21 cellular contexts compared by ENCODE assay signal in genomic region chr7:2014391-2015241, GRCh38.
DNase-seq lines count a peak whose midpoint lies in the region; ATAC-seq and TF ChIP-seq lines count a peak whose summit lies in the region.
"Had no signal": no experiment of that assay in that cellular context is flagged by ENCODE, and none has a peak within 500 bp of the region (broad histone marks: within the 10 kb centered on the region; RNA-seq: fewer than 3 reads in every experiment).

No MANE protein-coding gene starts in this region.

- H3K9me3 ChIP-seq in upper lobe of right lung = no peaks in the 10 kb centered on the region
- H3K9me3 ChIP-seq: breast epithelium, gastroesophageal sphincter had no signal

- H3K9me3 Mint-ChIP-seq in activated naive CD8-positive, alpha-beta T cell treated with anti-CD3 and anti-CD28 coated beads, Interleukin-2, amount 10 ng/mL, durations not matched to agents 7 days and 5 days = no peaks in the 10 kb centered on the region
- H3K9me3 Mint-ChIP-seq in activated naive CD8-positive, alpha-beta T cell treated with anti-CD3 and anti-CD28 coated beads for 36 hours = no peaks in the 10 kb centered on the region
- H3K9me3 Mint-ChIP-seq in natural killer cell treated with Interleukin-12 subunit alpha and Interleukin-12 subunit beta and Interleukin-15 and Interleukin-18, amount 100 ng/mL, for 72 hours = no peaks in the 10 kb centered on the region
- H3K9me3 Mint-ChIP-seq: activated B cell treated with CpG ODN at 0.5 μM for 24 hours; activated CD4-positive, alpha-beta memory T cell treated with anti-CD3 and anti-CD28 coated beads for 36 hours; activated T-cell treated with anti-CD3 and anti-CD28 coated beads, Interleukin-2, amount 50 U/mL, for 72 hours; T-helper 2 cell treated with Interferon-gamma antibody and Interleukin-4, amounts not matched to agents 5 μg/mL and 100 μg/mL, for 36 hours had no signal

- no peaks in the 10 kb centered on the region for H3K27me3 Mint-ChIP-seq in activated naive CD8-positive, alpha-beta T cell treated with anti-CD3 and anti-CD28 coated beads, Interleukin-2, amount 10 ng/mL, durations not matched to agents 7 days and 5 days
- no peaks in the 10 kb centered on the region for H3K27me3 Mint-ChIP-seq in activated naive CD8-positive, alpha-beta T cell treated with anti-CD3 and anti-CD28 coated beads for 36 hours
- H3K27me3 Mint-ChIP-seq in natural killer cell treated with Interleukin-12 subunit alpha and Interleukin-12 subunit beta and Interleukin-15 and Interleukin-18, amount 100 ng/mL, for 72 hours = no peaks in the 10 kb centered on the region
- H3K27me3 Mint-ChIP-seq: activated B cell treated with CpG ODN at 0.5 μM for 24 hours; activated CD4-positive, alpha-beta memory T cell treated with anti-CD3 and anti-CD28 coated beads for 36 hours had no signal

- POLR2A ChIA-PET in activated naive CD8-positive, alpha-beta T cell treated with anti-CD3 and anti-CD28 coated beads, Interleukin-2, amount 10 ng/mL, durations not matched to agents 7 days and 5 days (lab: Charles Lee) = no interaction called here

- H3K36me3 ChIP-seq in upper lobe of right lung = no peaks in the 10 kb centered on the region
- H3K36me3 ChIP-seq: breast epithelium had no signal

- DNase-seq in activated naive CD8-positive, alpha-beta T cell treated with anti-CD3 and anti-CD28 coated beads, Interleukin-2, amount 10 ng/mL, durations not matched to agents 7 days and 5 days = peak; percentile 31
- no peak for DNase-seq in activated naive CD8-positive, alpha-beta T cell treated with anti-CD3 and anti-CD28 coated beads for 36 hours
- DNase-seq in Right ventricle myocardium superior = peak; percentile 37
- DNase-seq in natural killer cell treated with Interleukin-12 subunit alpha and Interleukin-12 subunit beta and Interleukin-15 and Interleukin-18, amount 100 ng/mL, for 72 hours (ENCODE audit: low spot score) = peak; percentile 62
- peak; percentile 58 for DNase-seq in upper lobe of right lung
- no peak for DNase-seq in NCI-H128 (lab: John Stamatoyannopoulos, UW; ENCODE audit: unreplicated experiment)
- no peak for DNase-seq in activated T-cell treated with anti-CD3 and anti-CD28 coated beads for 4 hours
- DNase-seq: activated B cell treated with CpG ODN at 0.5 μM for 24 hours; activated CD4-positive, alpha-beta memory T cell treated with anti-CD3 and anti-CD28 coated beads for 36 hours; activated T-cell treated with anti-CD3 and anti-CD28 coated beads, Interleukin-2, amount 50 U/mL, for 72 hours; C1 segment of cervical spinal cord; GOT3; nucleus accumbens; OCI-M1; stimulated activated CD4-positive, alpha-beta T cell treated with anti-CD3 and anti-CD28 coated beads, Interleukin-4, amount 100 ng/mL, for 24 hours had no signal

- H3K27ac ChIP-seq in upper lobe of right lung = no peak overlapping the region
- H3K27ac ChIP-seq: breast epithelium, gastroesophageal sphincter had no signal

- no peak for ATAC-seq in activated naive CD8-positive, alpha-beta T cell treated with anti-CD3 and anti-CD28 coated beads, Interleukin-2, amount 10 ng/mL, durations not matched to agents 7 days and 5 days (ENCODE audit: low read depth)
- ATAC-seq in Right ventricle myocardium superior (ENCODE audit: poor library complexity) (no peak), upper lobe of right lung (no peak), GM19455 (IDR thresholded peaks at IDR 0.05; ENCODE audit: unreplicated experiment) (no peak)
- no peak for ATAC-seq in natural killer cell treated with Interleukin-12 subunit alpha and Interleukin-12 subunit beta and Interleukin-15 and Interleukin-18, amount 100 ng/mL, for 72 hours
- ATAC-seq: activated T-cell treated with anti-CD3 and anti-CD28 coated beads, Interleukin-2, amount 50 U/mL, for 72 hours; esophagus mucosa; gastroesophageal sphincter; left colon had no signal

- H3K4me3 ChIP-seq in upper lobe of right lung = no peak overlapping the region
- H3K4me3 ChIP-seq: breast epithelium, gastroesophageal sphincter had no signal

- intact Hi-C loops in Right ventricle myocardium superior (cut with DNase I) = no loop called here
- intact Hi-C loops in upper lobe of right lung (cut with DNase I) = no loop called here

- no peak overlapping the region for H3K4me3 Mint-ChIP-seq in activated naive CD8-positive, alpha-beta T cell treated with anti-CD3 and anti-CD28 coated beads, Interleukin-2, amount 10 ng/mL, durations not matched to agents 7 days and 5 days
- H3K4me3 Mint-ChIP-seq in activated naive CD8-positive, alpha-beta T cell treated with anti-CD3 and anti-CD28 coated beads for 36 hours = no peak overlapping the region
- no peak overlapping the region for H3K4me3 Mint-ChIP-seq in natural killer cell treated with Interleukin-12 subunit alpha and Interleukin-12 subunit beta and Interleukin-15 and Interleukin-18, amount 100 ng/mL, for 72 hours
- H3K4me3 Mint-ChIP-seq: activated B cell treated with CpG ODN at 0.5 μM for 24 hours; activated CD4-positive, alpha-beta memory T cell treated with anti-CD3 and anti-CD28 coated beads for 36 hours; activated T-cell treated with anti-CD3 and anti-CD28 coated beads, Interleukin-2, amount 50 U/mL, for 72 hours; T-helper 2 cell treated with Interferon-gamma antibody and Interleukin-4, amounts not matched to agents 5 μg/mL and 100 μg/mL, for 36 hours had no signal

- no peaks in the 10 kb centered on the region for H3K27me3 ChIP-seq in upper lobe of right lung
- H3K27me3 ChIP-seq: breast epithelium, gastroesophageal sphincter had no signal

- TF ChIP-seq CTCF in upper lobe of right lung (IDR thresholded peaks at IDR 0.05) = no peak

- no peaks in the 10 kb centered on the region for H3K4me1 Mint-ChIP-seq in activated naive CD8-positive, alpha-beta T cell treated with anti-CD3 and anti-CD28 coated beads, Interleukin-2, amount 10 ng/mL, durations not matched to agents 7 days and 5 days
- H3K4me1 Mint-ChIP-seq in activated naive CD8-positive, alpha-beta T cell treated with anti-CD3 and anti-CD28 coated beads for 36 hours = peaks cover 8% of the 10 kb centered on the region
- peaks cover 8 to 26% of the 10 kb centered on the region in 2 donors for H3K4me1 Mint-ChIP-seq in natural killer cell treated with Interleukin-12 subunit alpha and Interleukin-12 subunit beta and Interleukin-15 and Interleukin-18, amount 100 ng/mL, for 72 hours (ENCODE audit: low read depth in 2 of 2)

- H3K27ac Mint-ChIP-seq in activated naive CD8-positive, alpha-beta T cell treated with anti-CD3 and anti-CD28 coated beads, Interleukin-2, amount 10 ng/mL, durations not matched to agents 7 days and 5 days = no peak overlapping the region
- H3K27ac Mint-ChIP-seq in activated naive CD8-positive, alpha-beta T cell treated with anti-CD3 and anti-CD28 coated beads for 36 hours = no peak overlapping the region
- H3K27ac Mint-ChIP-seq in natural killer cell treated with Interleukin-12 subunit alpha and Interleukin-12 subunit beta and Interleukin-15 and Interleukin-18, amount 100 ng/mL, for 72 hours = no peak overlapping the region
- H3K27ac Mint-ChIP-seq: activated B cell treated with CpG ODN at 0.5 μM for 24 hours; activated CD4-positive, alpha-beta memory T cell treated with anti-CD3 and anti-CD28 coated beads for 36 hours; activated T-cell treated with anti-CD3 and anti-CD28 coated beads, Interleukin-2, amount 50 U/mL, for 72 hours; T-helper 2 cell treated with Interferon-gamma antibody and Interleukin-4, amounts not matched to agents 5 μg/mL and 100 μg/mL, for 36 hours had no signal

- peaks cover 2% of the 10 kb centered on the region for H3K36me3 Mint-ChIP-seq in activated naive CD8-positive, alpha-beta T cell treated with anti-CD3 and anti-CD28 coated beads, Interleukin-2, amount 10 ng/mL, durations not matched to agents 7 days and 5 days
- H3K36me3 Mint-ChIP-seq in activated naive CD8-positive, alpha-beta T cell treated with anti-CD3 and anti-CD28 coated beads for 36 hours = no peaks in the 10 kb centered on the region
- H3K36me3 Mint-ChIP-seq in natural killer cell treated with Interleukin-12 subunit alpha and Interleukin-12 subunit beta and Interleukin-15 and Interleukin-18, amount 100 ng/mL, for 72 hours = no peaks in the 10 kb centered on the region
- H3K36me3 Mint-ChIP-seq: activated CD4-positive, alpha-beta memory T cell treated with anti-CD3 and anti-CD28 coated beads for 36 hours had no signal

- peaks cover 3% of the 10 kb centered on the region for H3K4me1 ChIP-seq in upper lobe of right lung
- H3K4me1 ChIP-seq: breast epithelium had no signal

Comparison
In these comparisons a context has a peak if more than half of its experiments do, and no peak if none do; other contexts are left out.
1. DNase-seq: peak in activated naive CD8-positive, alpha-beta T cell treated with anti-CD3 and anti-CD28 coated beads, Interleukin-2, amount 10 ng/mL, durations not matched to agents 7 days and 5 days (single experiment), Right ventricle myocardium superior (single experiment), natural killer cell treated with Interleukin-12 subunit alpha and Interleukin-12 subunit beta and Interleukin-15 and Interleukin-18, amount 100 ng/mL, for 72 hours (single experiment) and upper lobe of right lung (single experiment); none in activated naive CD8-positive, alpha-beta T cell treated with anti-CD3 and anti-CD28 coated beads for 36 hours (single experiment), NCI-H128 (single experiment) and activated T-cell treated with anti-CD3 and anti-CD28 coated beads for 4 hours (single experiment).